Comparison of ENCODE assay signal across 8 cellular contexts in genomic region chr9:119961774-119962408, GRCh38.
DNase-seq lines count a peak whose midpoint lies in the region; ATAC-seq and TF ChIP-seq lines count a peak whose summit lies in the region.

No MANE protein-coding gene starts in this region.

- no peaks in the 10 kb centered on the region for H4K20me1 ChIP-seq in PC-3 (ENCODE audit: low read length)
- H4K20me1 ChIP-seq in fibroblast of lung (ENCODE audit: control insufficient read depth, extremely low read depth, insufficient read depth, low read length) = no peaks in the 10 kb centered on the region

- H3F3A ChIP-seq in PC-3 (ENCODE audit: low read length, unreplicated experiment) = no peaks in the 10 kb centered on the region

- H3K27ac ChIP-seq in PC-3 (ENCODE audit: low read length) (no peak overlapping the region), fibroblast of lung (ENCODE audit: insufficient read depth, low read length) (no peak overlapping the region), trophoblast cell (ENCODE audit: low read depth, low read length) (no peak overlapping the region)

- H3K4me1 ChIP-seq in PC-3 (ENCODE audit: insufficient read depth, low read length) (no peaks in the 10 kb centered on the region), fibroblast of lung (ENCODE audit: control insufficient read depth, extremely low read depth, insufficient read depth, low read length) (peaks cover 7% of the 10 kb centered on the region), trophoblast cell (ENCODE audit: control insufficient read depth in 1 of 2, insufficient read depth in 2 of 2, low read length in 2 of 2) (peaks cover 4 to 8% of the 10 kb centered on the region in 2 experiments)

- peaks cover 5% of the 10 kb centered on the region for H3K79me1 ChIP-seq in trophoblast cell (ENCODE audit: low read length)

- H3K4me3 Mint-ChIP-seq in activated T-cell treated with anti-CD3 and anti-CD28 coated beads, Interleukin-2, amount 50 U/mL, for 4 hours = no peak overlapping the region

- no peak overlapping the region for H3K14ac ChIP-seq in trophoblast cell (ENCODE audit: low read length)

- H3K9me3 Mint-ChIP-seq in activated T-cell treated with anti-CD3 and anti-CD28 coated beads, Interleukin-2, amount 50 U/mL, for 4 hours = no peaks in the 10 kb centered on the region

- no TSS peak for BruUV-seq in PC-3 (replicated peaks; lab: Mats Ljungman, UMichigan)

- H3K27me3 ChIP-seq in PC-3 (ENCODE audit: low read length) (no peaks in the 10 kb centered on the region), fibroblast of lung (ENCODE audit: control insufficient read depth, insufficient read depth, low read length) (no peaks in the 10 kb centered on the region), trophoblast cell (ENCODE audit: insufficient read depth, low read length) (no peaks in the 10 kb centered on the region)

- CTCF ChIA-PET in PC-3 (lab: Charles Lee) = no interaction called here

- H3K4me3 ChIP-seq in PC-3 (ENCODE audit: low read length) (no peak overlapping the region), fibroblast of lung (replicated peaks in 1 of 4; ENCODE audit: control extremely low read depth in 1 of 4, insufficient read depth in 1 of 4, low read depth in 3 of 4, low read length in 4 of 4) (no peak overlapping the region), trophoblast cell (ENCODE audit: low read depth, low read length) (no peak overlapping the region)

- H3K9me3 ChIP-seq in PC-3 (ENCODE audit: low read length) = no peaks in the 10 kb centered on the region
- H3K9me3 ChIP-seq in fibroblast of lung (ENCODE audit: control insufficient read depth, insufficient read depth, low read depth, low read length) = no peaks in the 10 kb centered on the region
- no peaks in the 10 kb centered on the region for H3K9me3 ChIP-seq in trophoblast cell (ENCODE audit: insufficient read depth, low read depth, low read length)

- peaks cover 1% of the 10 kb centered on the region for H3K27me3 Mint-ChIP-seq in activated T-cell treated with anti-CD3 and anti-CD28 coated beads, Interleukin-2, amount 50 U/mL, for 4 hours (ENCODE audit: low read depth)

- no peak overlapping the region for H3K18ac ChIP-seq in trophoblast cell (ENCODE audit: low read length)

- no peak overlapping the region for H3K23ac ChIP-seq in trophoblast cell (ENCODE audit: low read length)

- H2AFZ ChIP-seq in PC-3 (ENCODE audit: low read length) (no peak overlapping the region), fibroblast of lung (ENCODE audit: low read length) (no peak overlapping the region), trophoblast cell (ENCODE audit: insufficient read depth, low read length, poor library complexity) (no peak overlapping the region)

- H3K36me3 Mint-ChIP-seq in activated T-cell treated with anti-CD3 and anti-CD28 coated beads, Interleukin-2, amount 50 U/mL, for 4 hours (ENCODE audit: insufficient read depth) = no peaks in the 10 kb centered on the region

- DNase-seq in SHP77 (lab: John Stamatoyannopoulos, UW) (peak; percentile 9 to 11), SHP77 treated with DMSO at 0.1 percent for 48 hours (lab: John Stamatoyannopoulos, UW) (no peak), PC-3 (peak; percentile 40), fibroblast of lung (ENCODE audit: low read depth in 2 of 2) (peak in 1 of 2 donors; percentile 26), trophoblast cell (peak; percentile 15 to 45), GF-D8 (lab: John Stamatoyannopoulos, UW) (no peak)
- DNase-seq in activated T-cell treated with anti-CD3 and anti-CD28 coated beads, Interleukin-2, amount 50 U/mL, for 4 hours = no peak

- H3K4me2 ChIP-seq in PC-3 (ENCODE audit: low read length) (no peak overlapping the region), fibroblast of lung (ENCODE audit: extremely low read depth, insufficient read depth, low read length) (no peak overlapping the region), trophoblast cell (ENCODE audit: low read length) (no peak overlapping the region)

- H3K9me2 ChIP-seq in PC-3 (replicated peaks; ENCODE audit: low read length) = no peaks in the 10 kb centered on the region

- no peak overlapping the region for H2BK12ac ChIP-seq in trophoblast cell (ENCODE audit: low read length)

- H4K8ac ChIP-seq in trophoblast cell (ENCODE audit: low read depth, low read length) = no peak overlapping the region

- H3K36me3 ChIP-seq in PC-3 (ENCODE audit: low read depth, low read length) = no peaks in the 10 kb centered on the region
- H3K36me3 ChIP-seq in fibroblast of lung (ENCODE audit: control insufficient read depth, insufficient read depth, low read length) = no peaks in the 10 kb centered on the region
- H3K36me3 ChIP-seq in trophoblast cell (ENCODE audit: control insufficient read depth in 1 of 2, insufficient read depth in 2 of 2, low read length in 2 of 2) = no peaks in the 10 kb centered on the region

- no peak overlapping the region for H3K4ac ChIP-seq in trophoblast cell (ENCODE audit: low read depth, low read length)

- H4K91ac ChIP-seq in trophoblast cell (ENCODE audit: low read depth, low read length) = no peak overlapping the region

- intact Hi-C loops in PC-3 (cut with micrococcal nuclease) = loop anchor here (5.0 to 10.0 kb wide), 2 partner anchors 385 to 513 kb away; no protein-coding TSS in a partner anchor

- no peak overlapping the region for H2BK5ac ChIP-seq in trophoblast cell (ENCODE audit: low read depth, low read length, poor library complexity)

- no CpG with 5 or more reads among the region's 19 CpGs for WGBS in trophoblast cell (ENCODE audit: extremely low coverage, insufficient coverage, insufficient read length)

- TF ChIP-seq CTCF in PC-3 (conservative IDR thresholded peaks at IDR 0.05; ENCODE audit: low read depth, low read length) (peak; percentile 64), fibroblast of lung (conservative IDR thresholded peaks at IDR 0.05 in 1 of 2, IDR thresholded peaks at IDR 0.05 in 1 of 2; ENCODE audit: low read depth in 1 of 2, low read length in 2 of 2) (peak; percentile 62 to 85)

- no peaks in the 10 kb centered on the region for H3K4me1 Mint-ChIP-seq in activated T-cell treated with anti-CD3 and anti-CD28 coated beads, Interleukin-2, amount 50 U/mL, for 4 hours (ENCODE audit: low read depth)

- H3K9ac ChIP-seq in PC-3 (ENCODE audit: low read length) (no peak overlapping the region), fibroblast of lung (ENCODE audit: insufficient read depth, low read length) (no peak overlapping the region), trophoblast cell (ENCODE audit: low read length) (no peak overlapping the region)

- H4K12ac ChIP-seq in trophoblast cell (ENCODE audit: low read depth, low read length) = no peak overlapping the region

- POLR2A ChIA-PET in PC-3 (lab: Charles Lee; ENCODE audit: unreplicated experiment) = no interaction called here

- H2AK5ac ChIP-seq in trophoblast cell (ENCODE audit: low read length) = peak overlapping the region; percentile 51

- no peaks in the 10 kb centered on the region for H3K79me2 ChIP-seq in PC-3 (ENCODE audit: low read length)
- H3K79me2 ChIP-seq in fibroblast of lung (ENCODE audit: control insufficient read depth, insufficient read depth, low read length) = no peaks in the 10 kb centered on the region
- no peaks in the 10 kb centered on the region for H3K79me2 ChIP-seq in trophoblast cell (ENCODE audit: control insufficient read depth, insufficient read depth, low read length, poor library complexity)

- no peak overlapping the region for H2BK120ac ChIP-seq in trophoblast cell (ENCODE audit: insufficient read depth, low read length, poor library complexity)

- ATAC-seq in PC-3 (peak; percentile 60; the same call in 1 of the 2 replicates), GM19455 (IDR thresholded peaks at IDR 0.05; ENCODE audit: unreplicated experiment) (no peak)
- no peak for ATAC-seq in activated T-cell treated with anti-CD3 and anti-CD28 coated beads, Interleukin-2, amount 50 U/mL, for 4 hours

Comparison
In these comparisons a context has a peak if more than half of its experiments do, and no peak if none do; other contexts are left out.
1. DNase-seq: peak in SHP77 (2 of 2), PC-3 (single experiment) and trophoblast cell (2 of 2); none in SHP77 treated with DMSO at 0.1 percent for 48 hours (single experiment), GF-D8 (single experiment) and activated T-cell treated with anti-CD3 and anti-CD28 coated beads, Interleukin-2, amount 50 U/mL, for 4 hours (single experiment).